8 cellular contexts compared by ENCODE assay signal in genomic region chr20:2451939-2452732, GRCh38. TPM values are rescaled to one million over a fixed set of nuclear protein-coding genes. Genes with fewer than 3 reads are reported as not detected.
A peak's percentile ranks its signal among the peaks of the same experiment; 100 is the strongest.
DNase-seq lines count a peak whose midpoint lies in the region; ATAC-seq, FAIRE-seq and TF ChIP-seq lines count a peak whose summit lies in the region.

No MANE protein-coding gene starts in this region.

- H3K27me3 Mint-ChIP-seq in progenitor cell of endocrine pancreas, result peaks cover 4% of the 10 kb centered on the region

- no peak overlapping the region for H3K4me3 ChIP-seq in NB4 (ENCODE audit: low read depth, low read length)
- H3K4me3 ChIP-seq in cardiac muscle cell, result no peak overlapping the region

- H3K27ac ChIP-seq in cardiac muscle cell, result no peak overlapping the region

- DNase-seq in NB4 (ENCODE audit: low read depth) (peak; percentile 78), SKM-1 treated with dmso at 0.1 percent for 144 hours (lab: John Stamatoyannopoulos, UW; ENCODE audit: unreplicated experiment) (peak; percentile 24), cardiac muscle cell (ENCODE audit: low read depth in 1 of 2, low spot score in 1 of 2) (peak; percentile 83 to 87), progenitor cell of endocrine pancreas (ENCODE audit: low spot score, unreplicated experiment) (peak; percentile 70)
- DNase-seq in activated naive CD4-positive, alpha-beta T cell treated with anti-CD3 and anti-CD28 coated beads, Interleukin-2, amount 50 U/mL, for 72 hours (ENCODE audit: low spot score in 2 of 2), result peak in 1 of 2 donors; percentile 78

- no peaks in the 10 kb centered on the region for H3K36me3 ChIP-seq in cardiac muscle cell

- peak; percentile 34 to 61 for ATAC-seq in activated naive CD4-positive, alpha-beta T cell treated with anti-CD3 and anti-CD28 coated beads, Interleukin-2, amount 50 U/mL, for 72 hours
- ATAC-seq in HG03520 (IDR thresholded peaks at IDR 0.05; ENCODE audit: unreplicated experiment) (no peak), HG03571 (IDR thresholded peaks at IDR 0.05; ENCODE audit: unreplicated experiment) (no peak)

- TF ChIP-seq POLR2A in NB4 (IDR thresholded peaks at IDR 0.05; ENCODE audit: extremely low read depth, insufficient read length), result no peak

- no peaks in the 10 kb centered on the region for H3K4me1 ChIP-seq in cardiac muscle cell (ENCODE audit: low read depth)

- no peak overlapping the region for H3K27ac Mint-ChIP-seq in activated naive CD4-positive, alpha-beta T cell treated with anti-CD3 and anti-CD28 coated beads, Interleukin-2, amount 50 U/mL, for 72 hours
- H3K27ac Mint-ChIP-seq in progenitor cell of endocrine pancreas, result no peak overlapping the region

- peaks cover 0 to 3% of the 10 kb centered on the region in 2 donors for H3K36me3 Mint-ChIP-seq in activated naive CD4-positive, alpha-beta T cell treated with anti-CD3 and anti-CD28 coated beads, Interleukin-2, amount 50 U/mL, for 72 hours
- no peaks in the 10 kb centered on the region for H3K36me3 Mint-ChIP-seq in progenitor cell of endocrine pancreas (ENCODE audit: insufficient read depth)

- TF ChIP-seq CTCF in NB4 (IDR thresholded peaks at IDR 0.05; ENCODE audit: low read depth, low read length) (peak; percentile 92), cardiac muscle cell (IDR thresholded peaks at IDR 0.05; ENCODE audit: low read depth, low read length) (peak; percentile 89), progenitor cell of endocrine pancreas (IDR thresholded peaks at IDR 0.05; ENCODE audit: unreplicated experiment) (peak; percentile 85)

- H3K4me3 Mint-ChIP-seq in progenitor cell of endocrine pancreas (ENCODE audit: low read depth), result no peak overlapping the region

- no peaks in the 10 kb centered on the region for H3K9me3 Mint-ChIP-seq in activated naive CD4-positive, alpha-beta T cell treated with anti-CD3 and anti-CD28 coated beads, Interleukin-2, amount 50 U/mL, for 72 hours
- no peaks in the 10 kb centered on the region for H3K9me3 Mint-ChIP-seq in progenitor cell of endocrine pancreas (ENCODE audit: low read depth)

- H3K4me1 Mint-ChIP-seq in progenitor cell of endocrine pancreas (ENCODE audit: low read depth), result no peaks in the 10 kb centered on the region

- FAIRE-seq in G401.6 (lab: Jason Lieb, UNC), result peak; percentile 92

- H3K27me3 ChIP-seq in cardiac muscle cell, result peaks cover 7% of the 10 kb centered on the region

- no peaks in the 10 kb centered on the region for H3K9me3 ChIP-seq in cardiac muscle cell (ENCODE audit: low read depth)

RNA-seq across cellular contexts. Expression of gene SNRPB, which starts 18.5 kb away (rescaled TPM):
- 100 to 1,000 TPM; 384 to 461 TPM for total RNA-seq in activated naive CD4-positive, alpha-beta T cell treated with anti-CD3 and anti-CD28 coated beads, Interleukin-2, amount 50 U/mL, for 72 hours
- total RNA-seq in cardiac muscle cell (187 and 290 TPM in 2 replicates), progenitor cell of endocrine pancreas (169 and 180 TPM in 2 replicates)
- 190 and 251 TPM in 2 replicates for polyA plus RNA-seq in cardiac muscle cell

RNA-seq across cellular contexts. Expression of gene ZNF343, which starts 56.6 kb away (rescaled TPM):
- 10 to 100 TPM in 1 of 2 donors, 1 to 10 TPM in 1; 7.7 to 13.7 TPM for total RNA-seq in activated naive CD4-positive, alpha-beta T cell treated with anti-CD3 and anti-CD28 coated beads, Interleukin-2, amount 50 U/mL, for 72 hours
- 8.6 and 13.0 TPM in 2 replicates for total RNA-seq in cardiac muscle cell
- 6.5 and 9.4 TPM in 2 replicates for polyA plus RNA-seq in cardiac muscle cell
- total RNA-seq in progenitor cell of endocrine pancreas, result 13.1 and 14.4 TPM in 2 replicates

Comparison
In these comparisons a context has a peak if more than half of its experiments do, and no peak if none do; other contexts are left out.
1. ATAC-seq: peak in activated naive CD4-positive, alpha-beta T cell treated with anti-CD3 and anti-CD28 coated beads, Interleukin-2, amount 50 U/mL, for 72 hours (2 of 2); none in HG03520 (single experiment) and HG03571 (single experiment).
2. Peak in every context shown above with its lines, with median percentiles within 50 percentile points of each other: CTCF ChIP-seq.